5 cellular contexts compared by ENCODE assay signal in the genomic region with DNA sequence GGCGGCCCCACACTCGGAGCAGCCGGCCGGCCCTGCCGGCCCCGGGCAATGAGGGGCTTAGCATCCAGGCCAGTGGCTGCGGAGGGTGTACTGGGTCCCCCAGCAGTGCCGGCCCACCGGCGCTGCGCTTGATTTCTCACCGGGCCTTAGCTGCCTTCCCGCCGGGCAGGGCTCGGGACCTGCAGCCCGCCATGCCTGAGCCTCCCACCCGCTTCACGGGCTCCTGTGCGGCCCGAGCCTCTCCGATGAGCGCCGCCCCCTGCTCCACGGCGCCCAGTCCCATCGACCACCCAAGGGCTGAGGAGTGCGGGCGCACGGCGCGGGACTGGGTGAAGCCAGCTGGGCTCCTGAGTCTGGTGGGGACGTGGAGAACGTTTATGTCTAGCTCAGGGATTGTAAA. TPM values are rescaled to one million over a fixed set of nuclear protein-coding genes. Genes with fewer than 3 reads are reported as not detected.
"Had no signal": no experiment of that assay in that cellular context is flagged by ENCODE, and none has a peak within 500 bp of the region (broad histone marks: within the 10 kb centered on the region; RNA-seq: fewer than 3 reads in every experiment).

No MANE protein-coding gene starts in this region.

RNA-seq across cellular contexts. Expression of a gene that starts 58.7 kb away (rescaled TPM):
- total RNA-seq: HT-29, HT1080, IMR-90, K562 had no signal
- polyA plus RNA-seq: IgD-negative memory B cell, IMR-90, K562 had no signal
